8 cellular contexts compared by ENCODE assay signal in the genomic region with DNA sequence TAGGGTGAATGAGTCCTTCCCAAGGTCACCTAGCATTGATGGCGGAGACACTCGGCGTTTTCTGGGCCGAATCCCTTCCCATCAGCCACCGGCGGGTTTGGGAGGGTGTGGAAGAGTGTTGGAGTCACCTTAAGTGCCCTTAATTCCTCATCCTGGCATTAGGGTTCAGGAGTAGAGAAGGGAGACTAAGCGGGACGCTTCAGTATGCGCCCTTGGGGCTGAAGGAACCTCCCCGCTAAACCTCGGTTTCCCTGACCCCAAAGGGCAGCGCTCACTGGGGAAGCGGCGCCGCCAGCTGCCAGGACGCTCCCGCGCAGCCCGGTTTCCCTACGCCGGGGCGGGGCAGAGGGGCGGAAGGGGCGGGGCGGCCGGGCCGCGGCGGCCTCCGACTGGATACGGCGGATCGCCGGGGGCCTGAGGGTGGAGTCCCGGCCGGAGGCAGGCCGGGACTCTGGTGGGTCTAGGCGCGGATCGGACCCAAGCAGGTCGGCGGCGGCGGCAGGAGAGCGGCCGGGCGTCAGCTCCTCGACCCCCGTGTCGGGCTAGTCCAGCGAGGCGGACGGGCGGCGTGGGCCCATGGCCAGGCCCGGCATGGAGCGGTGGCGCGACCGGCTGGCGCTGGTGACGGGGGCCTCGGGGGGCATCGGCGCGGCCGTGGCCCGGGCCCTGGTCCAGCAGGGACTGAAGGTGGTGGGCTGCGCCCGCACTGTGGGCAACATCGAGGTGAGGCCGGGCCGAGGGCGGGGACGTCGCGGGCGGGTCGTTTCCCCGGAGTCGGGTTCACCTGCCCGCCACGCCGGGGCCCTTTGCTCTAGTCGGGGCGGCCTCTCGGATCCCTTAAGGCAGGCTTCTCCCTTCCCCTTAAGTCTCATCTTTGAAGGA. TPM values are rescaled to one million over a fixed set of nuclear protein-coding genes. Genes with fewer than 3 reads are reported as not detected.
DNase-seq lines count a peak whose midpoint lies in the region; ATAC-seq and TF ChIP-seq lines count a peak whose summit lies in the region.

A gene with protein sequence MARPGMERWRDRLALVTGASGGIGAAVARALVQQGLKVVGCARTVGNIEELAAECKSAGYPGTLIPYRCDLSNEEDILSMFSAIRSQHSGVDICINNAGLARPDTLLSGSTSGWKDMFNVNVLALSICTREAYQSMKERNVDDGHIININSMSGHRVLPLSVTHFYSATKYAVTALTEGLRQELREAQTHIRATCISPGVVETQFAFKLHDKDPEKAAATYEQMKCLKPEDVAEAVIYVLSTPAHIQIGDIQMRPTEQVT (plus strand): TSS at position 446 of the 882 bp plus-strand sequence. CDS start 131 bp downstream, at position 577.

- peak; percentile 29 for TF ChIP-seq POLR2A in right lobe of liver (IDR thresholded peaks at IDR 0.05)

- POLR2A ChIA-PET in AG04450 (lab: Yijun Ruan, JAX): interaction anchor here (2.9 kb wide), 1 partner anchor 10 kb away, joined by 15 read pairs; the partner anchor contains the start of gene MRM1

- peak; percentile 26 for DNase-seq in AG04450 (ENCODE audit: low read depth, low spot score)
- peak; percentile 60 for DNase-seq in NCI-H510A treated with DMSO at 0.1 percent for 48 hours (lab: John Stamatoyannopoulos, UW)
- DNase-seq in activated CD4-positive, alpha-beta T cell treated with anti-CD3 and anti-CD28 coated beads, Interleukin-2, amount 50 U/mL, for 24 hours (ENCODE audit: low read depth in 1 of 2, low spot score in 1 of 2): peak; percentile 61 to 73
- peak; percentile 80 for DNase-seq in dermis blood vessel endothelial cell
- DNase-seq in right lobe of liver: peak; percentile 90
- peak; percentile 79 to 83 for DNase-seq in stimulated activated CD4-positive, alpha-beta T cell treated with anti-CD3 and anti-CD28 coated beads, Interleukin-2, amount 100 ng/mL, for 48 hours

- peaks cover 0 to 25% (median 14%) of the 10 kb centered on the region in 4 donors for H3K36me3 ChIP-seq in right lobe of liver

- 7% methylated on average over 9 of the region's 87 CpGs for WGBS in right lobe of liver (ENCODE audit: insufficient coverage, low coverage, low lambda C conversion rate, missing lambda C conversion rate)

- H3K27ac ChIP-seq in AG04450 (ENCODE audit: low read depth, low read length): peak within 1 kb of the TSS; percentile 52
- H3K27ac ChIP-seq in right lobe of liver: peak within 1 kb of the TSS in 1 of 3 donors; percentile 34

- 0 out of 2 replicates have a peak, but pooled peaks have one; percentile 8 for TF ChIP-seq CTCF in AG04450 (IDR thresholded peaks at IDR 0.05; ENCODE audit: low read depth, low read length)
- peak in 2 of 4 donors; percentile 19 to 20 for TF ChIP-seq CTCF in right lobe of liver (IDR thresholded peaks at IDR 0.05)

- ATAC-seq in GM18907 (IDR thresholded peaks at IDR 0.05; ENCODE audit: unreplicated experiment) (peak; percentile 80), HG03159 (IDR thresholded peaks at IDR 0.05; ENCODE audit: unreplicated experiment) (peak; percentile 71), right lobe of liver (peak; percentile 95 to 98 (median 98))

- H3K9me3 ChIP-seq in AG04450 (ENCODE audit: control insufficient read depth, insufficient read depth, low read length): no peaks in the 10 kb centered on the region
- no peaks in the 10 kb centered on the region for H3K9me3 ChIP-seq in right lobe of liver

- CTCF ChIA-PET in AG04450 (lab: Charles Lee): interaction anchor here (1.0 to 3.3 kb wide), 2 partner anchors 10 to 11 kb away, joined by 3 to 25 read pairs; partner anchors contain the start of gene MRM1

- H3K27me3 ChIP-seq in AG04450 (ENCODE audit: control insufficient read depth, insufficient read depth, low read length): no peaks in the 10 kb centered on the region
- H3K27me3 ChIP-seq in right lobe of liver: no peaks in the 10 kb centered on the region

- intact Hi-C loops in right lobe of liver (cut with DNase I): loop anchor here (10.0 kb wide), 2 partner anchors 47 to 57 kb away; partner anchors contain the start of genes GGNBP2 (in 1 of the 2), MYO19 (in 1 of the 2) and PIGW (in 1 of the 2)

- H3K4me1 ChIP-seq in right lobe of liver: peaks cover 0 to 16% (median 4%) of the 10 kb centered on the region in 4 donors

- H3K4me3 ChIP-seq in AG04450 (ENCODE audit: low read depth, low read length) (peak within 1 kb of the TSS; percentile 68), right lobe of liver (peak within 1 kb of the TSS; percentile 85 to 90 (median 86))

RNA-seq across cellular contexts. Expression of the gene that starts here (rescaled TPM):
- 4.9 and 5.4 TPM in 2 replicates for polyA plus RNA-seq in AG04450 (2011; rRNA removed)
- 8.3 and 10.3 TPM in 2 replicates for polyA minus RNA-seq in AG04450 (2011; rRNA and poly(A)+ RNA removed)
- total RNA-seq in dermis blood vessel endothelial cell: 9.2 and 12.1 TPM in 2 replicates
- total RNA-seq in right lobe of liver: 10 to 100 TPM in 3 of 6 experiments, 1 to 10 TPM in 3; 5.1 to 13.6 (median 9.3) TPM

Comparison
In these comparisons a context has a peak if more than half of its experiments do, and no peak if none do; other contexts are left out.
1. DNase-seq: peak in every context shown above with its lines; median percentile 90 in right lobe of liver; 81 in stimulated activated CD4-positive, alpha-beta T cell treated with anti-CD3 and anti-CD28 coated beads, Interleukin-2, amount 100 ng/mL, for 48 hours; 80 in dermis blood vessel endothelial cell; 67 in activated CD4-positive, alpha-beta T cell treated with anti-CD3 and anti-CD28 coated beads, Interleukin-2, amount 50 U/mL, for 24 hours; 60 in NCI-H510A treated with DMSO at 0.1 percent for 48 hours; 26 in AG04450.